ENCODE assay signal across 8 cellular contexts in genomic region chr11:46593550-46594382, GRCh38. TPM values are rescaled to one million over a fixed set of nuclear protein-coding genes. Genes with fewer than 3 reads are reported as not detected.
DNase-seq lines count a peak whose midpoint lies in the region; TF ChIP-seq lines count a peak whose summit lies in the region.

Gene AMBRA1 (minus strand): TSS chr11:46594023. CDS start chr11:46548380, 45,643 bp downstream.

- peak; percentile 77 for DNase-seq in GF-D8 (lab: John Stamatoyannopoulos, UW)
- peak; percentile 89 for DNase-seq in MV-4-11 (lab: John Stamatoyannopoulos, UW)
- DNase-seq in SK-N-DZ (ENCODE audit: low spot score), result peak; percentile 91
- peak; percentile 94 for DNase-seq in activated naive CD4-positive, alpha-beta T cell treated with anti-CD3 and anti-CD28 coated beads for 36 hours
- peak; percentile 79 for DNase-seq in germinal center (ENCODE audit: low spot score)
- DNase-seq in non-pigmented ciliary epithelial cell (ENCODE audit: low read depth), result peak; percentile 78
- DNase-seq in substantia nigra (lab: John Stamatoyannopoulos, UW), result peak; percentile 26 to 91 (median 78)

- CTCF ChIA-PET in HEK293 (lab: Yijun Ruan, JAX), result interaction anchor here (0.7 to 0.9 kb wide), 3 partner anchors 25 to 670 kb away, joined by 3 read pairs; no protein-coding TSS in a partner anchor
- CTCF ChIA-PET in activated naive CD4-positive, alpha-beta T cell treated with anti-CD3 and anti-CD28 coated beads for 36 hours (lab: Charles Lee), result interaction anchor here (0.8 to 1.8 kb wide), 3 partner anchors 9 to 24 kb away, joined by 3 to 6 read pairs (median 4); partner anchors contain the start of gene ATG13

- peaks cover 2% of the 10 kb centered on the region for H3K36me3 Mint-ChIP-seq in activated naive CD4-positive, alpha-beta T cell treated with anti-CD3 and anti-CD28 coated beads for 36 hours (ENCODE audit: low read depth)

- H3K27ac Mint-ChIP-seq in activated naive CD4-positive, alpha-beta T cell treated with anti-CD3 and anti-CD28 coated beads for 36 hours, result peak within 1 kb of the TSS; percentile 80

- peaks cover 4% of the 10 kb centered on the region; the same call in 1 of the 2 replicates for H3K4me1 ChIP-seq in HEK293 (ENCODE audit: control insufficient read depth, insufficient read depth, low read length)

- no peaks in the 10 kb centered on the region for H3K9me3 ChIP-seq in HEK293 (ENCODE audit: control insufficient read depth, insufficient read depth, low read depth, low read length)

- H3K27me3 Mint-ChIP-seq in activated naive CD4-positive, alpha-beta T cell treated with anti-CD3 and anti-CD28 coated beads for 36 hours (ENCODE audit: low read depth), result no peaks in the 10 kb centered on the region

- no peaks in the 10 kb centered on the region for H3K9me3 Mint-ChIP-seq in activated naive CD4-positive, alpha-beta T cell treated with anti-CD3 and anti-CD28 coated beads for 36 hours

- peak within 1 kb of the TSS; percentile 94 for H3K4me3 Mint-ChIP-seq in activated naive CD4-positive, alpha-beta T cell treated with anti-CD3 and anti-CD28 coated beads for 36 hours

- POLR2A ChIA-PET in HEK293 (lab: Yijun Ruan, JAX), result interaction anchor here (0.6 to 1.7 kb wide), 11 partner anchors 13 to 250 kb away, joined by 3 to 13 read pairs (median 5); partner anchors contain the start of genes ARHGAP1, ATG13, HARBI1 and ZNF408

- H3K4me1 Mint-ChIP-seq in activated naive CD4-positive, alpha-beta T cell treated with anti-CD3 and anti-CD28 coated beads for 36 hours (ENCODE audit: low read depth), result peaks cover 39% of the 10 kb centered on the region

- no peak for TF ChIP-seq CTCF in HEK293 (tag by site-specific recombination; IDR thresholded peaks at IDR 0.05)

- H3K27ac ChIP-seq in HEK293 (ENCODE audit: extremely low read depth, low read depth, low read length) (peak within 1 kb of the TSS; percentile 75), substantia nigra (ENCODE audit: low read depth, low read length, poor library complexity, severe bottlenecking) (peak within 1 kb of the TSS; percentile 88)

- intact Hi-C loops in activated naive CD4-positive, alpha-beta T cell treated with anti-CD3 and anti-CD28 coated beads for 36 hours (cut with micrococcal nuclease), result loop anchor here (1.0 to 2.0 kb wide), 4 partner anchors 24 to 343 kb away; partner anchors contain the start of genes ATG13, CSTPP1 and HARBI1

- no peaks in the 10 kb centered on the region for H3K36me3 ChIP-seq in HEK293 (ENCODE audit: control insufficient read depth in 2 of 2, insufficient read depth in 1 of 2, low read length in 2 of 2)

- peak within 1 kb of the TSS; percentile 88 for H3K4me3 ChIP-seq in HEK293 (ENCODE audit: low read depth, low read length)

TF ChIP-seq in HEK293, 187 proteins besides CTCF, POLR2A, EP300 and RAD21 (continues in another document):
- no peak; the same call in 1 of the 2 replicates for TF ChIP-seq ZNF350 (tag by site-specific recombination; IDR thresholded peaks at IDR 0.05)
- no peak; the same call in 1 of the 2 replicates for TF ChIP-seq HOXD13 (CRISPR knock-in tag; IDR thresholded peaks at IDR 0.05; ENCODE audit: borderline replicate concordance)
- TF ChIP-seq ZEB2 (tag by site-specific recombination; IDR thresholded peaks at IDR 0.05), result peak; percentile 76; the same call in 1 of the 2 replicates
- no peak for TF ChIP-seq ZNF274 (IDR thresholded peaks at IDR 0.05; ENCODE audit: low read length)
- no peak for TF ChIP-seq ZNF274 (tag by site-specific recombination; IDR thresholded peaks at IDR 0.05; ENCODE audit: borderline replicate concordance)
- TF ChIP-seq ELK4 (IDR thresholded peaks at IDR 0.05; ENCODE audit: borderline replicate concordance, low read depth, low read length), result no peak; the same call in 1 of the 2 replicates
- TF ChIP-seq ZNF624 (tag by site-specific recombination; IDR thresholded peaks at IDR 0.05), result no peak
- TF ChIP-seq ZNF513 (tag by site-specific recombination; IDR thresholded peaks at IDR 0.05), result no peak
- no peak for TF ChIP-seq ZNF510 (tag by site-specific recombination; IDR thresholded peaks at IDR 0.05; ENCODE audit: insufficient replicate concordance)
- no peak; the same call in 1 of the 2 replicates for TF ChIP-seq WT1 (tag by site-specific recombination; IDR thresholded peaks at IDR 0.05)
- TF ChIP-seq ZNF37A (tag by site-specific recombination; IDR thresholded peaks at IDR 0.05), result no peak
- peak; percentile 71; the same call in 1 of the 2 replicates for TF ChIP-seq ZNF600 (tag by site-specific recombination; IDR thresholded peaks at IDR 0.05)
- no peak for TF ChIP-seq MZF1 (tag by site-specific recombination; IDR thresholded peaks at IDR 0.05; ENCODE audit: borderline replicate concordance)
- TF ChIP-seq HOXC10 (CRISPR knock-in tag; IDR thresholded peaks at IDR 0.05), result no peak
- TF ChIP-seq MYNN (tag by site-specific recombination; IDR thresholded peaks at IDR 0.05; ENCODE audit: borderline replicate concordance), result no peak
- no peak for TF ChIP-seq GFI1B (tag by site-specific recombination; IDR thresholded peaks at IDR 0.05)
- TF ChIP-seq ZNF610 (tag by site-specific recombination; IDR thresholded peaks at IDR 0.05; ENCODE audit: borderline replicate concordance), result 0 out of 2 replicates have a peak, but pooled peaks have one; percentile 43
- TF ChIP-seq KLF8 (tag by site-specific recombination; IDR thresholded peaks at IDR 0.05), result peak; percentile 59
- peak; percentile 87 for TF ChIP-seq ZNF76 (tag by site-specific recombination; IDR thresholded peaks at IDR 0.05; ENCODE audit: borderline replicate concordance, low read depth)
- TF ChIP-seq ZNF391 (tag by site-specific recombination; IDR thresholded peaks at IDR 0.05; ENCODE audit: borderline replicate concordance, low read depth), result no peak
- peak; percentile 65 for TF ChIP-seq ZNF394 (tag by site-specific recombination; IDR thresholded peaks at IDR 0.05; ENCODE audit: borderline replicate concordance)
- TF ChIP-seq ZNF248 (tag by site-specific recombination; IDR thresholded peaks at IDR 0.05), result no peak
- TF ChIP-seq ZBTB7A (tag by site-specific recombination; IDR thresholded peaks at IDR 0.05; ENCODE audit: low read depth), result no peak
- no peak for TF ChIP-seq ZBTB49 (tag by site-specific recombination; IDR thresholded peaks at IDR 0.05; ENCODE audit: low read depth)
- no peak; the same call in 1 of the 2 replicates for TF ChIP-seq KLF10 (tag by site-specific recombination; IDR thresholded peaks at IDR 0.05)
- TF ChIP-seq ZNF514 (tag by site-specific recombination; IDR thresholded peaks at IDR 0.05), result no peak
- no peak for TF ChIP-seq ZNF664 (tag by site-specific recombination; IDR thresholded peaks at IDR 0.05)

RNA-seq across cellular contexts. Expression of gene AMBRA1, which starts in this region (rescaled TPM):
- 18.9 and 20.4 TPM in 2 replicates for polyA plus RNA-seq in SK-N-DZ (2014; cell fraction: cytosol; rRNA removed)
- polyA plus RNA-seq in SK-N-DZ (2014; cell fraction: nucleus; rRNA removed), result 8.0 and 13.1 TPM in 2 replicates
- total RNA-seq in activated naive CD4-positive, alpha-beta T cell treated with anti-CD3 and anti-CD28 coated beads for 36 hours, result 10 to 100 TPM; 19.0 to 23.1 TPM

Comparison
In these comparisons a context has a peak if more than half of its experiments do, and no peak if none do; other contexts are left out.
1. Peak in every context shown above with its lines: DNase-seq, H3K4me3 ChIP-seq and H3K27ac ChIP-seq.